Comparison of ENCODE assay signal across 27 cellular contexts in the genomic region with DNA sequence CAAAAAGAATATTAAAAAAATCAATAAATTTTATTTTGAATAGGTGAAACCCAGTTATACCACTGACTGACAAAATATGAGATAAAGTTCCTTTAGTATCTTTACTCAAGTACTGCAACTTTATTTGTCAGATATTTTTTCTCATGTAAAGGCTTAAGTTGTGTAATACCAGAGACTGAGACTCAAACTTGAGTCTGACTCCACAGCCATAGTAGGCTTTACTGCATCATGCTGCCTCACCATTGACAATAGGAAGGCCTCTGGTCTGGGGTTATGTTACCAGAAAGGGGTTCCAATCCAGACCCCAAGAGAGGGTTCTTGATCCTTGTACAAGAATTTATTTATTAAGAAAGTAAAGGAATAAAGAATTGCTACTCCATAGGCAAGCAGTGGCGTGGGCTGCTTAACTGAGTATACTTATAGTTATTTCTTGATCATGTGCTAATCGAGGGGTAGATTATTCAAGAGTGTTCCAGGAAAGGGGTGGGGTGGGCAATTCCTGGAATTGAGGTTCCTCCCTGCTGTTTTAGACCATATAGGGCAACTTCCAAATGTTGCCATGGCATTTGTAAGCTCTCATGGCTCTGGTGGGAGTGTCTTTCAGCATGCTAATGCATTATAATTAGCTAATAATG.
"Had no signal": no experiment of that assay in that cellular context is flagged by ENCODE, and none has a peak within 500 bp of the region (broad histone marks: within the 10 kb centered on the region; RNA-seq: fewer than 3 reads in every experiment).

No MANE protein-coding gene starts in this region.

- H3K4me3 ChIP-seq: ascending aorta, MG63, SJCRH30, SK-N-MC had no signal

- DNase-seq: activated CD4-positive, alpha-beta T cell treated with anti-CD3 and anti-CD28 coated beads, Interleukin-2, amount 10 ng/mL, durations not matched to agents 24 days and 14 days; activated CD4-positive, alpha-beta T cell treated with anti-CD3 and anti-CD28 coated beads, Interleukin-2, amount 50 U/mL, for 4 hours; activated CD8-positive, alpha-beta T cell treated with anti-CD3 and anti-CD28 coated beads for 36 hours; activated effector memory CD4-positive, alpha-beta T cell treated with anti-CD3 and anti-CD28 coated beads, Interleukin-2, amount 50 U/mL, for 16 hours; activated naive CD4-positive, alpha-beta T cell treated with Interleukin-2 at 50 U/mL for 16 hours; activated naive CD8-positive, alpha-beta T cell treated with anti-CD3 and anti-CD28 coated beads, Interleukin-2, amount 10 ng/mL, durations not matched to agents 7 days and 5 days; activated T-cell treated with anti-CD3 and anti-CD28 coated beads, Interleukin-2, amount 50 U/mL, for 1 hour; activated T-cell treated with anti-CD3 and anti-CD28 coated beads, Interleukin-2, amount 50 U/mL, for 72 hours; amygdala; Kasumi-1; KG1; MG63; NCI-H1048; NCI-H1105 treated with DMSO at 0.1 percent for 48 hours; NCI-H1436; NCI-H1694; NCI-H2029; NCI-H345; NCI-H526; NK-92 treated with Interleukin-12 subunit alpha and Interleukin-12 subunit beta, amount 100 ng/mL, for 24 hours; SHP77; SJCRH30; T1000 had no signal

- H3K27me3 ChIP-seq: ascending aorta, MG63, SJCRH30 had no signal

- ATAC-seq: activated CD8-positive, alpha-beta T cell treated with anti-CD3 and anti-CD28 coated beads for 36 hours; activated T-cell treated with anti-CD3 and anti-CD28 coated beads, Interleukin-2, amount 50 U/mL, for 72 hours; activated T-helper 17 cell treated with anti-CD3 and anti-CD28 coated beads, Interleukin-2, amount 50 U/mL, for 72 hours; Panc1 had no signal

- H3K36me3 ChIP-seq: ascending aorta, MG63, SJCRH30 had no signal
